Comparison of ENCODE assay signal across 9 cellular contexts in the genomic region with DNA sequence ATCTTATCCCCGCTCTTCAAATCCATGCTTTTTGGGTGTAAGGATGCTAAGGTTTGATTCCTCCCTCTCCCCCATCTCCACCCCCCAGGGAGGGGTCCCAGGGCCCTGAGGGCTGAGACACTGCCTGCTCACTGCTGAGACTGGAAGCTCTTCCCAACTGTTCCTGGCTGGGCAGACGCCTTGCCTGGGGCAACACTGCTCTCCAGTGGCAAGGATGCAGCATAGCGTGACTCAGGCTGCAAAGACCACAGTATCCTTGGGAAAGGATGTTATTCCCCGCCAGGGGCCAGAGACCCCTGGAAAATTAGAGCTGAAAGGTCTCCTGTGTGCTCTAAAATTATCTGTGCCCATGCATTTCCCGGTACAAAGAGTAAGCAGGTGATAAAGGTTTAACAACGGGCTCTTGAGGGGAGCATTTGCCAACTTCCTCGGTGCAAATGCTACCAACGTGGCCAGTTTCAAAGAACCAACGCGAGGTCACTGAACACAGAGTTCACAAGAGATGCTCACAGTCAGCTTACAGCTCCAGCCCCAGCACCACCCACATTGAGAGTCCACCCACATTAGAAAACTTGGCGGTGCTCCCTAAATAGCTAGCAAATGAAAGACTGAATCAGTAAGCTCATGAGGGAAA.
DNase-seq lines count a peak whose midpoint lies in the region; ATAC-seq and TF ChIP-seq lines count a peak whose summit lies in the region.
"Had no signal": no experiment of that assay in that cellular context is flagged by ENCODE, and none has a peak within 500 bp of the region (broad histone marks: within the 10 kb centered on the region; RNA-seq: fewer than 3 reads in every experiment).

No MANE protein-coding gene starts in this region.

- POLR2A ChIA-PET in HEK293T (lab: Yijun Ruan, JAX), result interaction anchor here (0.6 to 0.8 kb wide), 3 partner anchors 134 to 273 kb away, joined by 3 read pairs; no protein-coding TSS in a partner anchor

- no peaks in the 10 kb centered on the region for H3K4me1 ChIP-seq in RWPE2 (ENCODE audit: insufficient read depth, poor library complexity, severe bottlenecking)

- TF ChIP-seq CTCF in RWPE2 (IDR thresholded peaks at IDR 0.05; ENCODE audit: poor library complexity, severe bottlenecking) (peak; percentile 93), fibroblast of mammary gland (conservative IDR thresholded peaks at IDR 0.05; ENCODE audit: control insufficient read depth, insufficient read depth, low read depth, low read length) (peak; percentile 81)

- no peaks in the 10 kb centered on the region for H3K36me3 ChIP-seq in RWPE2 (ENCODE audit: low read depth)

- DNase-seq in Ammon's horn (ENCODE audit: low spot score), result peak; percentile 84
- peak; percentile 87 for DNase-seq in HEK293T (ENCODE audit: extremely low spot score)
- no peak for DNase-seq in RWPE2 (ENCODE audit: low spot score)
- peak; percentile 43 for DNase-seq in fibroblast of mammary gland (ENCODE audit: low read depth)
- DNase-seq in non-pigmented ciliary epithelial cell (ENCODE audit: low read depth), result peak; percentile 18
- DNase-seq in stimulated activated CD4-positive, alpha-beta T cell treated with anti-CD3 and anti-CD28 coated beads, Interleukin-4, amount 100 ng/mL, for 24 hours, result no peak
- DNase-seq in activated CD4-positive, alpha-beta T cell treated with anti-CD3 and anti-CD28 coated beads, Interleukin-2, amount 50 U/mL, for 4 hours, result no peak

- H3K27me3 ChIP-seq in RWPE2 (ENCODE audit: insufficient read depth, poor library complexity, severe bottlenecking), result peaks cover 33% of the 10 kb centered on the region

- peak; percentile 89 for ATAC-seq in RWPE2 (ENCODE audit: low read depth)
- ATAC-seq in HG03280 (IDR thresholded peaks at IDR 0.05; ENCODE audit: unreplicated experiment), result no peak

- CTCF ChIA-PET in HEK293T (lab: Yijun Ruan, JAX), result interaction anchor here (0.5 to 4.0 kb wide), 24 partner anchors 11 to 736 kb away, joined by 3 to 28 read pairs (median 3); a partner anchor contains a TSS

- H3K4me3 ChIP-seq in RWPE2 (ENCODE audit: severe bottlenecking) (no peak overlapping the region), fibroblast of mammary gland (ENCODE audit: control insufficient read depth, low read depth, low read length) (no peak overlapping the region)

- no peak overlapping the region for H3K27ac ChIP-seq in RWPE2 (ENCODE audit: poor library complexity, severe bottlenecking)
- H3K27ac ChIP-seq: epithelial cell of prostate had no signal

- no peaks in the 10 kb centered on the region for H3K9me3 ChIP-seq in RWPE2 (ENCODE audit: severe bottlenecking)

TF ChIP-seq in HEK293T, 16 proteins besides CTCF, POLR2A, EP300 and RAD21:
- TF ChIP-seq ELF4 (IDR thresholded peaks at IDR 0.05) (no peak), SUZ12 (IDR thresholded peaks at IDR 0.05) (no peak), ARNT (IDR thresholded peaks at IDR 0.05) (no peak), FOXM1 (IDR thresholded peaks at IDR 0.05; ENCODE audit: borderline replicate concordance) (no peak), TARDBP (IDR thresholded peaks at IDR 0.05) (no peak), BHLHE40 (IDR thresholded peaks at IDR 0.05; ENCODE audit: borderline replicate concordance) (no peak)
- TF ChIP-seq, protein P1, sequence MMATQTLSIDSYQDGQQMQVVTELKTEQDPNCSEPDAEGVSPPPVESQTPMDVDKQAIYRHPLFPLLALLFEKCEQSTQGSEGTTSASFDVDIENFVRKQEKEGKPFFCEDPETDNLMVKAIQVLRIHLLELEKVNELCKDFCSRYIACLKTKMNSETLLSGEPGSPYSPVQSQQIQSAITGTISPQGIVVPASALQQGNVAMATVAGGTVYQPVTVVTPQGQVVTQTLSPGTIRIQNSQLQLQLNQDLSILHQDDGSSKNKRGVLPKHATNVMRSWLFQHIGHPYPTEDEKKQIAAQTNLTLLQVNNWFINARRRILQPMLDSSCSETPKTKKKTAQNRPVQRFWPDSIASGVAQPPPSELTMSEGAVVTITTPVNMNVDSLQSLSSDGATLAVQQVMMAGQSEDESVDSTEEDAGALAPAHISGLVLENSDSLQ (IDR thresholded peaks at IDR 0.05), result no peak

Comparison
In these comparisons a context has a peak if more than half of its experiments do, and no peak if none do; other contexts are left out.
1. DNase-seq: peak in Ammon's horn (single experiment), HEK293T (single experiment), fibroblast of mammary gland (single experiment) and non-pigmented ciliary epithelial cell (single experiment); none in RWPE2 (single experiment), stimulated activated CD4-positive, alpha-beta T cell treated with anti-CD3 and anti-CD28 coated beads, Interleukin-4, amount 100 ng/mL, for 24 hours (single experiment) and activated CD4-positive, alpha-beta T cell treated with anti-CD3 and anti-CD28 coated beads, Interleukin-2, amount 50 U/mL, for 4 hours (0 of 2).